Comparison of ENCODE assay signal across 25 cellular contexts in the genomic region with DNA sequence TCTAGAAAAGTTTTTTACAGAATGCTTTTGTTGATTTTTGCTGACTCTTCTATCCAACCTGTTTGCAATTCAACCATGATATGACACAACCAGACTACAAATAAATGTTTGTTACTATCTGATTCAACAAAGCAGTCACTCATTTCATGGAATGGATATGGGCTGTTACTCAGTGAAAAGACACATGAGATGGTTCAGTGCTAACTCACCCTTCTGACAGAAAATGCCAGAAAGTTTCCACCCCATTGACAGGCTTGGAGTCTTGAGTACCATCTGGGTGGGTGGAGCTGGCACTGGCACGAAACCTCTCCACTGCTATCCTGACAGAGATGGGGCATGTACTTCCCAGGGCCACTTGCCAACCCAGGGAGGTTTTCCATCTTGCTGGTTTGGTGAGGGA. TPM values are rescaled to one million over a fixed set of nuclear protein-coding genes. Genes with fewer than 3 reads are reported as not detected.
DNase-seq lines count a peak whose midpoint lies in the region; ATAC-seq and TF ChIP-seq lines count a peak whose summit lies in the region.
"Had no signal": no experiment of that assay in that cellular context is flagged by ENCODE, and none has a peak within 500 bp of the region (broad histone marks: within the 10 kb centered on the region; RNA-seq: fewer than 3 reads in every experiment).

No MANE protein-coding gene starts in this region.

- H3K4me3 ChIP-seq in CD8-positive, alpha-beta memory T cell (ENCODE audit: low read length) = no peak overlapping the region
- H3K4me3 ChIP-seq in suprapubic skin = no peak overlapping the region
- H3K4me3 ChIP-seq: gastroesophageal sphincter, lung, right atrium auricular region had no signal

- WGBS in suprapubic skin = 83% methylated on average over 1 of the region's 1 CpG

- no peaks in the 10 kb centered on the region for H3K9me3 ChIP-seq in CD8-positive, alpha-beta memory T cell (ENCODE audit: low read length)
- H3K9me3 ChIP-seq in suprapubic skin = no peaks in the 10 kb centered on the region
- H3K9me3 ChIP-seq: gastroesophageal sphincter, right atrium auricular region had no signal

- POLR2A ChIA-PET in CD8-positive, alpha-beta memory T cell (lab: Charles Lee) = no interaction called here

- TF ChIP-seq EP300 in suprapubic skin (IDR thresholded peaks at IDR 0.05) = no peak

- no peaks in the 10 kb centered on the region for H3K27me3 ChIP-seq in CD8-positive, alpha-beta memory T cell (ENCODE audit: insufficient read depth, low read length, poor library complexity, severe bottlenecking)
- H3K27me3 ChIP-seq in suprapubic skin = no peaks in the 10 kb centered on the region
- H3K27me3 ChIP-seq: brain microvascular endothelial cell, gastroesophageal sphincter, right atrium auricular region had no signal

- no peak for TF ChIP-seq POLR2A in suprapubic skin (IDR thresholded peaks at IDR 0.05)

- H3K4me3 Mint-ChIP-seq in nephron progenitor cell = no peak overlapping the region
- H3K4me3 Mint-ChIP-seq in CD8-positive, alpha-beta memory T cell = no peak overlapping the region
- H3K4me3 Mint-ChIP-seq: activated CD4-positive, alpha-beta T cell treated with anti-CD3 and anti-CD28 coated beads for 36 hours; CD4-positive, alpha-beta T cell; T-cell had no signal

- H3K4me1 Mint-ChIP-seq in nephron progenitor cell = peaks cover 17% of the 10 kb centered on the region
- no peaks in the 10 kb centered on the region for H3K4me1 Mint-ChIP-seq in CD8-positive, alpha-beta memory T cell
- H3K4me1 Mint-ChIP-seq: activated CD4-positive, alpha-beta T cell treated with anti-CD3 and anti-CD28 coated beads for 36 hours; T-cell had no signal

- DNase-seq in Ammon's horn (ENCODE audit: low spot score) (peak; percentile 20), NCI-H187 (lab: John Stamatoyannopoulos, UW) (peak; percentile 16 to 41), caudate nucleus (lab: John Stamatoyannopoulos, UW) (peak in 6 of 61 donors; percentile 7 to 38 (median 12)), medulla oblongata (ENCODE audit: extremely low spot score) (peak; percentile 59), nephron progenitor cell (no peak), suprapubic skin (ENCODE audit: low spot score in 2 of 2) (no peak)
- DNase-seq in CD8-positive, alpha-beta memory T cell = no peak
- DNase-seq: activated CD4-positive, alpha-beta T cell treated with anti-CD3 and anti-CD28 coated beads for 36 hours; activated CD8-positive, alpha-beta memory T cell treated with anti-CD3 and anti-CD28 coated beads, Interleukin-2, amount 50 U/mL, for 48 hours; activated effector memory CD4-positive, alpha-beta T cell treated with anti-CD3 and anti-CD28 coated beads, Interleukin-2, amount 50 U/mL, for 16 hours; brain microvascular endothelial cell; CD4-positive, alpha-beta T cell; cortex of kidney; H7; NCI-H2029 treated with DMSO at 0.1 percent for 48 hours; NCI-H526; Right ventricle myocardium superior; stimulated activated CD4-positive, alpha-beta T cell treated with anti-CD3 and anti-CD28 coated beads, Interleukin-15, amount 100 ng/mL, for 24 hours; T-cell had no signal

- peaks cover 24% of the 10 kb centered on the region for H3K36me3 ChIP-seq in CD8-positive, alpha-beta memory T cell (ENCODE audit: insufficient read depth, low read length)
- H3K36me3 ChIP-seq in suprapubic skin = peaks cover 38% of the 10 kb centered on the region

- no peaks in the 10 kb centered on the region for H3K27me3 Mint-ChIP-seq in nephron progenitor cell (ENCODE audit: low read depth, poor library complexity)
- H3K27me3 Mint-ChIP-seq in CD8-positive, alpha-beta memory T cell = peaks cover 0 to 1% of the 10 kb centered on the region in 2 donors
- H3K27me3 Mint-ChIP-seq: activated CD4-positive, alpha-beta T cell treated with anti-CD3 and anti-CD28 coated beads for 36 hours; CD4-positive, alpha-beta T cell; T-cell had no signal

- no peak for ATAC-seq in GM19397 (IDR thresholded peaks at IDR 0.05; ENCODE audit: unreplicated experiment)
- ATAC-seq: activated CD4-positive, alpha-beta T cell treated with anti-CD3 and anti-CD28 coated beads for 36 hours; gastroesophageal sphincter; T-cell had no signal

- CTCF ChIA-PET in CD8-positive, alpha-beta memory T cell (lab: Charles Lee) = no interaction called here

- H3K9me3 Mint-ChIP-seq in nephron progenitor cell = no peaks in the 10 kb centered on the region
- no peaks in the 10 kb centered on the region for H3K9me3 Mint-ChIP-seq in CD8-positive, alpha-beta memory T cell
- H3K9me3 Mint-ChIP-seq: CD4-positive, alpha-beta T cell; T-cell had no signal

- peak overlapping the region; percentile 36 for H3K27ac ChIP-seq in caudate nucleus (ENCODE audit: low read depth, low read length)
- H3K27ac ChIP-seq in CD8-positive, alpha-beta memory T cell (ENCODE audit: low read depth, low read length) = no peak overlapping the region
- no peak overlapping the region for H3K27ac ChIP-seq in suprapubic skin
- H3K27ac ChIP-seq: brain microvascular endothelial cell, gastroesophageal sphincter, KMS-11, right atrium auricular region had no signal

- TF ChIP-seq CTCF in nephron progenitor cell (IDR thresholded peaks at IDR 0.05) (no peak), suprapubic skin (IDR thresholded peaks at IDR 0.05) (no peak)

- H3K36me3 Mint-ChIP-seq in nephron progenitor cell (ENCODE audit: low read depth) = peaks cover 41% of the 10 kb centered on the region
- peaks cover 7 to 57% (median 28%) of the 10 kb centered on the region in 3 donors for H3K36me3 Mint-ChIP-seq in CD8-positive, alpha-beta memory T cell

- H3K4me1 ChIP-seq in CD8-positive, alpha-beta memory T cell (ENCODE audit: insufficient read depth, low read length) = no peaks in the 10 kb centered on the region
- H3K4me1 ChIP-seq in suprapubic skin = peaks cover 3% of the 10 kb centered on the region
- H3K4me1 ChIP-seq: gastroesophageal sphincter had no signal

- no peak overlapping the region for H3K27ac Mint-ChIP-seq in nephron progenitor cell
- peak overlapping the region in 2 of 8 donors; percentile 3 to 20 for H3K27ac Mint-ChIP-seq in CD8-positive, alpha-beta memory T cell
- H3K27ac Mint-ChIP-seq: activated CD4-positive, alpha-beta T cell treated with anti-CD3 and anti-CD28 coated beads for 36 hours; CD4-positive, alpha-beta T cell; T-cell had no signal

RNA-seq across cellular contexts. Expression of a gene that starts 39.5 kb away (rescaled TPM):
- total RNA-seq in CD8-positive, alpha-beta memory T cell = 10 to 100 TPM; 77.7 to 77.8 TPM
- polyA plus RNA-seq in CD8-positive, alpha-beta memory T cell = 10.0 TPM
- 10 to 100 TPM; 16.9 to 34.9 (median 25.6) TPM for total RNA-seq in suprapubic skin

RNA-seq across cellular contexts. Expression of a gene that starts 57.3 kb away (rescaled TPM):
- total RNA-seq in CD8-positive, alpha-beta memory T cell = under 1 TPM; 0.22 to 0.35 TPM
- polyA plus RNA-seq in CD8-positive, alpha-beta memory T cell = 0.09 TPM
- total RNA-seq in suprapubic skin = 10 to 100 TPM in 1 of 4 donors, 1 to 10 TPM in 3; 1.4 to 13.0 (median 6.4) TPM
- total RNA-seq: HT-29 had no signal

Comparison
In these comparisons a context has a peak if more than half of its experiments do, and no peak if none do; other contexts are left out.
1. DNase-seq: peak in Ammon's horn (single experiment), NCI-H187 (2 of 2) and medulla oblongata (single experiment); none in nephron progenitor cell (single experiment), CD8-positive, alpha-beta memory T cell (0 of 5) and suprapubic skin (0 of 2).